In genomic region chr1:116445534-116445933, GRCh38 we compare ENCODE assay signal across 29 cellular contexts.
"Had no signal": no experiment of that assay in that cellular context is flagged by ENCODE, and none has a peak within 500 bp of the region (broad histone marks: within the 10 kb centered on the region; RNA-seq: fewer than 3 reads in every experiment).

No MANE protein-coding gene starts in this region.

- H3K27ac Mint-ChIP-seq: stimulated activated effector memory CD8-positive, alpha-beta T cell treated with anti-CD3 and anti-CD28 coated beads, Interleukin-12 subunit alpha, Interleukin-12 subunit beta, amount 100 ng/mL, for 72 hours; stimulated activated memory B cell treated with anti-CD40 and anti-IgM and Interleukin-4, amounts not matched to agents 10 μg/mL and 1 μg/mL and 100 μg/mL, for 72 hours; stimulated activated naive B cell treated with anti-CD40 and anti-IgM and Interleukin-4, amounts not matched to agents 10 μg/mL and 1 μg/mL and 100 μg/mL, for 72 hours; stimulated activated naive CD8-positive, alpha-beta T cell treated with anti-CD3 and anti-CD28 coated beads, Interleukin-15, amount 100 ng/mL, for 72 hours; stimulated activated naive CD8-positive, alpha-beta T cell treated with anti-CD3 and anti-CD28 coated beads, Interleukin-15, Interleukin-2, amounts not matched to agents 100 ng/mL and 50 ng/mL, for 24 hours; type B pancreatic cell had no signal

- H3K9me3 ChIP-seq: stomach, suprapubic skin, testis, thoracic aorta, thyroid gland, tibial artery, tibial nerve, transverse colon, upper lobe of left lung, upper lobe of right lung, uterus, vagina had no signal

- H3K27me3 ChIP-seq: suprapubic skin, testis, thyroid gland, tibial artery, tibial nerve, transverse colon, upper lobe of left lung, upper lobe of right lung, uterus, vagina had no signal

- ATAC-seq: stimulated activated effector memory CD8-positive, alpha-beta T cell treated with anti-CD3 and anti-CD28 coated beads, Interleukin-12 subunit alpha, Interleukin-12 subunit beta, amount 100 ng/mL, for 72 hours; stimulated activated memory B cell treated with anti-CD40 and anti-IgM and Interleukin-4, amounts not matched to agents 10 μg/mL and 1 μg/mL and 100 μg/mL, for 72 hours; stimulated activated naive B cell treated with anti-CD40 and anti-IgM and Interleukin-4, amounts not matched to agents 10 μg/mL and 1 μg/mL and 100 μg/mL, for 72 hours; stimulated activated naive CD8-positive, alpha-beta T cell treated with anti-CD3 and anti-CD28 coated beads, Interleukin-15, amount 100 ng/mL, for 72 hours; stimulated activated naive CD8-positive, alpha-beta T cell treated with anti-CD3 and anti-CD28 coated beads, Interleukin-15, Interleukin-2, amounts not matched to agents 100 U/mL and 50 U/mL, for 24 hours had no signal

- H3K4me3 ChIP-seq: stomach, suprapubic skin, testis, thoracic aorta, thyroid gland, tibial artery, tibial nerve, transverse colon, upper lobe of left lung, upper lobe of right lung, uterus, vagina had no signal

- H3K4me1 Mint-ChIP-seq: stimulated activated effector memory CD8-positive, alpha-beta T cell treated with anti-CD3 and anti-CD28 coated beads, Interleukin-12 subunit alpha, Interleukin-12 subunit beta, amount 100 ng/mL, for 72 hours; stimulated activated memory B cell treated with anti-CD40 and anti-IgM and Interleukin-4, amounts not matched to agents 10 μg/mL and 1 μg/mL and 100 μg/mL, for 72 hours; stimulated activated naive B cell treated with anti-CD40 and anti-IgM and Interleukin-4, amounts not matched to agents 10 μg/mL and 1 μg/mL and 100 μg/mL, for 72 hours; stimulated activated naive CD8-positive, alpha-beta T cell treated with anti-CD3 and anti-CD28 coated beads, Interleukin-15, amount 100 ng/mL, for 72 hours had no signal

- H3K27me3 Mint-ChIP-seq: type B pancreatic cell had no signal

- H3K36me3 Mint-ChIP-seq: stimulated activated effector memory CD8-positive, alpha-beta T cell treated with anti-CD3 and anti-CD28 coated beads, Interleukin-12 subunit alpha, Interleukin-12 subunit beta, amount 100 ng/mL, for 72 hours; stimulated activated naive B cell treated with anti-CD40 and anti-IgM and Interleukin-4, amounts not matched to agents 10 μg/mL and 1 μg/mL and 100 μg/mL, for 72 hours; type B pancreatic cell had no signal

- H3K36me3 ChIP-seq: stomach, suprapubic skin, thoracic aorta, thyroid gland, tibial artery, tibial nerve, transverse colon, upper lobe of left lung, upper lobe of right lung, uterus, vagina had no signal

- H3K27ac ChIP-seq: stomach, suprapubic skin, testis, thoracic aorta, thyroid gland, tibial artery, tibial nerve, transverse colon, upper lobe of left lung, upper lobe of right lung, uterus, vagina had no signal

- H3K4me3 Mint-ChIP-seq: stimulated activated effector memory CD8-positive, alpha-beta T cell treated with anti-CD3 and anti-CD28 coated beads, Interleukin-12 subunit alpha, Interleukin-12 subunit beta, amount 100 ng/mL, for 72 hours; stimulated activated memory B cell treated with anti-CD40 and anti-IgM and Interleukin-4, amounts not matched to agents 10 μg/mL and 1 μg/mL and 100 μg/mL, for 72 hours; stimulated activated naive B cell treated with anti-CD40 and anti-IgM and Interleukin-4, amounts not matched to agents 10 μg/mL and 1 μg/mL and 100 μg/mL, for 72 hours; stimulated activated naive CD8-positive, alpha-beta T cell treated with anti-CD3 and anti-CD28 coated beads, Interleukin-15, amount 100 ng/mL, for 72 hours; stimulated activated naive CD8-positive, alpha-beta T cell treated with anti-CD3 and anti-CD28 coated beads, Interleukin-15, Interleukin-2, amounts not matched to agents 100 ng/mL and 50 ng/mL, for 24 hours; type B pancreatic cell had no signal

- H3K4me1 ChIP-seq: suprapubic skin, testis, thyroid gland, tibial nerve, transverse colon, upper lobe of right lung, uterus, vagina had no signal

- FAIRE-seq: urothelium cell line had no signal

- DNase-seq: stimulated activated CD4-positive, alpha-beta T cell treated with anti-CD3 and anti-CD28 coated beads, Interleukin-2, amount 100 ng/mL, for 48 hours; stimulated activated CD4-positive, alpha-beta T cell treated with anti-CD3 and anti-CD28 coated beads, Interleukin-4, amount 100 ng/mL, for 1 hour; stimulated activated CD4-positive, alpha-beta T cell treated with anti-CD3 and anti-CD28 coated beads, Interleukin-4, amount 100 ng/mL, for 24 hours; stimulated activated CD4-positive, alpha-beta T cell treated with anti-CD3 and anti-CD28 coated beads, Interleukin-4, amount 100 ng/mL, for 4 hours; stimulated activated CD8-positive, alpha-beta memory T cell treated with anti-CD3 and anti-CD28 coated beads, Interleukin-4, amount 100 ng/mL, for 48 hours; stimulated activated naive B cell treated with anti-CD40 and anti-IgM and Interleukin-4, amounts not matched to agents 10 μg/mL and 1 μg/mL and 100 μg/mL, for 72 hours; stimulated activated naive CD4-positive, alpha-beta T cell; stimulated activated naive CD4-positive, alpha-beta T cell treated with Interleukin-2 at 50 U/mL for 16 hours; stimulated activated naive CD8-positive, alpha-beta T cell treated with anti-CD3 and anti-CD28 coated beads, Interleukin-15, amount 100 ng/mL, for 72 hours; stimulated activated naive CD8-positive, alpha-beta T cell treated with anti-CD3 and anti-CD28 coated beads, Interleukin-15, Interleukin-2, amounts not matched to agents 100 U/mL and 50 U/mL, for 24 hours; stomach; substantia nigra; testis; thyroid gland; tibial artery; transverse colon; trophoblast cell; upper lobe of left lung; upper lobe of right lung; uterus had no signal

- H3K9me3 Mint-ChIP-seq: stimulated activated effector memory CD8-positive, alpha-beta T cell treated with anti-CD3 and anti-CD28 coated beads, Interleukin-12 subunit alpha, Interleukin-12 subunit beta, amount 100 ng/mL, for 72 hours; stimulated activated memory B cell treated with anti-CD40 and anti-IgM and Interleukin-4, amounts not matched to agents 10 μg/mL and 1 μg/mL and 100 μg/mL, for 72 hours; stimulated activated naive B cell treated with anti-CD40 and anti-IgM and Interleukin-4, amounts not matched to agents 10 μg/mL and 1 μg/mL and 100 μg/mL, for 72 hours; stimulated activated naive CD8-positive, alpha-beta T cell treated with anti-CD3 and anti-CD28 coated beads, Interleukin-15, amount 100 ng/mL, for 72 hours; stimulated activated naive CD8-positive, alpha-beta T cell treated with anti-CD3 and anti-CD28 coated beads, Interleukin-15, Interleukin-2, amounts not matched to agents 100 ng/mL and 50 ng/mL, for 24 hours; type B pancreatic cell had no signal
